Comparison of ENCODE assay signal across 10 cellular contexts in genomic region chr3:138673641-138674040, GRCh38.
DNase-seq lines count a peak whose midpoint lies in the region; TF ChIP-seq lines count a peak whose summit lies in the region.
"Had no signal": no experiment of that assay in that cellular context is flagged by ENCODE, and none has a peak within 500 bp of the region (broad histone marks: within the 10 kb centered on the region; RNA-seq: fewer than 3 reads in every experiment).

No MANE protein-coding gene starts in this region.

- H3K27ac Mint-ChIP-seq in HFFc6: no peak overlapping the region

- H3K27me3 Mint-ChIP-seq in HFFc6 (ENCODE audit: insufficient read depth): no peaks in the 10 kb centered on the region; the same call in 1 of the 2 replicates

- no peaks in the 10 kb centered on the region for H3K27me3 ChIP-seq in osteoblast (ENCODE audit: insufficient read depth, low read length)

- no peak overlapping the region for H3K4me3 Mint-ChIP-seq in HFFc6

- peaks cover 10% of the 10 kb centered on the region for H3K4me1 ChIP-seq in osteoblast (ENCODE audit: insufficient read depth, low read length)

- H3K4me2 ChIP-seq in osteoblast (ENCODE audit: insufficient read depth, low read length): no peak overlapping the region

- H3K79me2 ChIP-seq in osteoblast (ENCODE audit: insufficient read depth, low read length): no peaks in the 10 kb centered on the region

- H3K4me1 Mint-ChIP-seq in HFFc6 (ENCODE audit: low read depth): peaks cover 8% of the 10 kb centered on the region; the same call in 1 of the 2 replicates

- H3K36me3 Mint-ChIP-seq in HFFc6 (ENCODE audit: low read depth): peaks cover 51% of the 10 kb centered on the region

- no peaks in the 10 kb centered on the region for H4K20me1 ChIP-seq in osteoblast (ENCODE audit: insufficient read depth, low read length)

- peak overlapping the region; percentile 66 for H3K27ac ChIP-seq in osteoblast (ENCODE audit: low read depth, low read length)

- no peaks in the 10 kb centered on the region for H3K36me3 ChIP-seq in osteoblast (ENCODE audit: insufficient read depth, low read length)

- H3K4me3 ChIP-seq in fibroblast of mammary gland (ENCODE audit: control insufficient read depth, low read depth, low read length) (no peak overlapping the region), osteoblast (ENCODE audit: insufficient read depth, low read length) (no peak overlapping the region)

- H3K9me3 Mint-ChIP-seq in HFFc6: peaks cover 35% of the 10 kb centered on the region

- in situ Hi-C loops in SK-MEL-5 (cut with HindIII; ENCODE audit: low pct_unique_long_range_greater_than_20kb, low sequenced_read_pairs): no loop called here

- TF ChIP-seq CTCF in HFFc6 (IDR thresholded peaks at IDR 0.05): no peak
- TF ChIP-seq CTCF in fibroblast of mammary gland (conservative IDR thresholded peaks at IDR 0.05; ENCODE audit: control insufficient read depth, insufficient read depth, low read depth, low read length): no peak
- TF ChIP-seq CTCF in osteoblast (IDR thresholded peaks at IDR 0.05; ENCODE audit: extremely low read depth, low read depth, low read length): no peak

- DNase-seq in HFFc6: peak; percentile 16
- DNase-seq in SK-MEL-5 (ENCODE audit: low read depth, low spot score): peak; percentile 41
- DNase-seq in fibroblast of mammary gland (ENCODE audit: low read depth): peak; percentile 69
- DNase-seq in osteoblast (ENCODE audit: insufficient read length, low spot score, missing footprints): no peak
- no peak for DNase-seq in NCI-H524 treated with DMSO at 0.1 percent for 48 hours (lab: John Stamatoyannopoulos, UW)
- no peak for DNase-seq in HPDE6-E6E7 (ENCODE audit: extremely low spot score)
- DNase-seq in inferior parietal cortex (ENCODE audit: extremely low spot score): no peak
- DNase-seq: activated CD4-positive, alpha-beta T cell treated with anti-CD3 and anti-CD28 coated beads for 1 hour; NCI-H1694; Right ventricle myocardium superior had no signal

- H3K9me3 ChIP-seq in osteoblast (ENCODE audit: low read depth, low read length): peaks cover 3% of the 10 kb centered on the region

- H2AFZ ChIP-seq in osteoblast (ENCODE audit: low read length): no peak overlapping the region

Comparison
In these comparisons a context has a peak if more than half of its experiments do, and no peak if none do; other contexts are left out.
1. DNase-seq: peak in HFFc6 (single experiment), SK-MEL-5 (single experiment) and fibroblast of mammary gland (single experiment); none in osteoblast (single experiment), NCI-H524 treated with DMSO at 0.1 percent for 48 hours (single experiment), HPDE6-E6E7 (single experiment) and inferior parietal cortex (single experiment).